Comparison of ENCODE assay signal across 18 cellular contexts in the genomic region with DNA sequence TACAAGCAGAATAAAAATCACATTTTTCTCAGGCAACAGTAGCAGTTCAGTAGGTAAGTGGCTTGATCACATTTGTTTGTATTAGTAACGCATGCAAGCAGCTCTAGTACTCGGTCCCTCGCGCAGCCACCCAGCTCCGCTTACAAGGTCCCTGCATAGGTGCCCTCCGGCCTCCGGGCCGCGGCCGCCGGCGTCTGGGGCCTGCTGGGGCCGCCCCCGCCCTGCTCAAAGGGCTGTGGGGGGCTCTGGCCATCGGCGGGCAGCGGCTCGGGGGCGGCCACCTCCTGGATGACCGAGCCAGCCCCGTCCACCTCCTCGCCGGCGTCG. TPM values are rescaled to one million over a fixed set of nuclear protein-coding genes. Genes with fewer than 3 reads are reported as not detected.
DNase-seq lines count a peak whose midpoint lies in the region; ATAC-seq, FAIRE-seq and TF ChIP-seq lines count a peak whose summit lies in the region.
"Had no signal": no experiment of that assay in that cellular context is flagged by ENCODE, and none has a peak within 500 bp of the region (broad histone marks: within the 10 kb centered on the region; RNA-seq: fewer than 3 reads in every experiment).

No MANE protein-coding gene starts in this region.

- H3K27ac Mint-ChIP-seq in brain = peak overlapping the region in 4 of 5 experiments; percentile 27 to 83 (median 76)
- no peak overlapping the region for H3K27ac Mint-ChIP-seq in activated naive CD8-positive, alpha-beta T cell treated with anti-CD3 and anti-CD28 coated beads for 36 hours
- H3K27ac Mint-ChIP-seq: activated CD4-positive, alpha-beta memory T cell treated with anti-CD3 and anti-CD28 coated beads for 36 hours; activated T-helper 17 cell treated with anti-CD3 and anti-CD28 coated beads, Interleukin-2, amount 50 U/mL, for 72 hours; immature natural killer cell; progenitor cell of endocrine pancreas had no signal

- no peak for TF ChIP-seq POLR2A in HepG2 (IDR thresholded peaks at IDR 0.05; ENCODE audit: insufficient read depth in 1 of 2, low read depth in 2 of 2, low read length in 2 of 2)
- no peak for TF ChIP-seq POLR2A in gastrocnemius medialis (IDR thresholded peaks at IDR 0.05)

- peak overlapping the region in 1 of 11 experiments; percentile 46; a peak in 2 of 22 replicates for H3K27ac ChIP-seq in BLaER1 treated with 17β-estradiol and CSF1 and Interleukin-3, amounts not matched to agents 10 nM and 100 nM
- H3K27ac ChIP-seq in HepG2 (ENCODE audit: extremely low read length, insufficient read depth, low read length) (peak overlapping the region; percentile 88), gastrocnemius medialis (peak overlapping the region; percentile 55 to 74 (median 60)), Karpas-422 (ENCODE audit: low read length) (no peak overlapping the region)

- TF ChIP-seq EP300 in HepG2 (IDR thresholded peaks at IDR 0.05; ENCODE audit: low read depth in 2 of 2, low read length in 2 of 2) (no peak), HepG2 (CRISPR knock-in tag; IDR thresholded peaks at IDR 0.05; ENCODE audit: borderline replicate concordance) (no peak)

- intact Hi-C loops in HepG2 (cut with micrococcal nuclease; ENCODE audit: unreplicated experiment) (loop anchor here (5.0 kb wide), 1 partner anchor 41 kb away; no protein-coding TSS in a partner anchor), gastrocnemius medialis (cut with DNase I; ENCODE audit: low total_unique reads) (no loop called here)

- POLR2A ChIA-PET in HepG2 (lab: Yijun Ruan, JAX) = interaction anchor here (0.6 to 2.5 kb wide), 15 partner anchors 8 to 837 kb away, joined by 3 to 98 read pairs (median 4); partner anchors contain the start of genes CAMSAP1 and TMEM250

- peak overlapping the region in 9 of 11 experiments; percentile 21 to 81 (median 57); a peak in 14 of 22 replicates for H3K4me2 ChIP-seq in BLaER1 treated with 17β-estradiol and CSF1 and Interleukin-3, amounts not matched to agents 10 nM and 100 nM
- H3K4me2 ChIP-seq in HepG2 (ENCODE audit: low read depth, low read length) = peak overlapping the region; percentile 70
- H3K4me2 ChIP-seq in Karpas-422 (ENCODE audit: low read depth, low read length, poor library complexity, severe bottlenecking) = no peak overlapping the region
- H3K4me2 ChIP-seq: SK-N-SH had no signal

- peaks cover 21 to 61% (median 53%) of the 10 kb centered on the region in 10 experiments; a peak in 19 of 20 replicates for H3K4me1 ChIP-seq in BLaER1 treated with 17β-estradiol and CSF1 and Interleukin-3, amounts not matched to agents 10 nM and 100 nM
- H3K4me1 ChIP-seq in HepG2 (ENCODE audit: insufficient read depth, low read length) = peaks cover 94% of the 10 kb centered on the region
- peaks cover 13 to 17% of the 10 kb centered on the region in 2 donors for H3K4me1 ChIP-seq in gastrocnemius medialis
- peaks cover 58% of the 10 kb centered on the region for H3K4me1 ChIP-seq in Karpas-422 (ENCODE audit: low read length)

- H2AFZ ChIP-seq in HepG2 (ENCODE audit: low read length) (no peak overlapping the region), Karpas-422 (ENCODE audit: low read length) (no peak overlapping the region)

- H3K4me3 Mint-ChIP-seq in brain = no peak overlapping the region
- no peak overlapping the region for H3K4me3 Mint-ChIP-seq in activated naive CD8-positive, alpha-beta T cell treated with anti-CD3 and anti-CD28 coated beads for 36 hours
- H3K4me3 Mint-ChIP-seq: activated CD4-positive, alpha-beta memory T cell treated with anti-CD3 and anti-CD28 coated beads for 36 hours; activated T-helper 17 cell treated with anti-CD3 and anti-CD28 coated beads, Interleukin-2, amount 50 U/mL, for 72 hours; immature natural killer cell had no signal

- TSS peak; percentile 61 for BruUV-seq in HepG2 (replicated peaks; lab: Mats Ljungman, UMichigan)

- H3K9me2 ChIP-seq in Karpas-422 (replicated peaks; ENCODE audit: insufficient read depth, low read length) = no peaks in the 10 kb centered on the region
- H3K9me2 ChIP-seq: SK-N-SH had no signal

- H3K36me3 Mint-ChIP-seq in brain = no peaks in the 10 kb centered on the region
- H3K36me3 Mint-ChIP-seq in activated naive CD8-positive, alpha-beta T cell treated with anti-CD3 and anti-CD28 coated beads for 36 hours = no peaks in the 10 kb centered on the region
- H3K36me3 Mint-ChIP-seq: activated CD4-positive, alpha-beta memory T cell treated with anti-CD3 and anti-CD28 coated beads for 36 hours had no signal

- in situ Hi-C loops in HepG2 (cut with HindIII; ENCODE audit: extremely low pct_ligation_motif_present, low pct_unique_long_range_greater_than_20kb) = no loop called here
- in situ Hi-C loops in gastrocnemius medialis (cut with MboI; ENCODE audit: low sequenced_read_pairs in 4 of 4) = no loop called here

- no peaks in the 10 kb centered on the region for H3K27me3 Mint-ChIP-seq in brain
- H3K27me3 Mint-ChIP-seq in activated naive CD8-positive, alpha-beta T cell treated with anti-CD3 and anti-CD28 coated beads for 36 hours = no peaks in the 10 kb centered on the region
- H3K27me3 Mint-ChIP-seq: activated CD4-positive, alpha-beta memory T cell treated with anti-CD3 and anti-CD28 coated beads for 36 hours; activated T-helper 17 cell treated with anti-CD3 and anti-CD28 coated beads, Interleukin-2, amount 50 U/mL, for 72 hours; progenitor cell of endocrine pancreas had no signal

- H3K27me3 ChIP-seq in BLaER1 treated with 17β-estradiol and CSF1 and Interleukin-3, amounts not matched to agents 10 nM and 100 nM = no peaks in the 10 kb centered on the region
- H3K27me3 ChIP-seq in HepG2 (ENCODE audit: control insufficient read depth in 1 of 2, insufficient read depth in 2 of 2, low read length in 2 of 2) (no peaks in the 10 kb centered on the region), gastrocnemius medialis (no peaks in the 10 kb centered on the region), Karpas-422 (ENCODE audit: low read length) (no peaks in the 10 kb centered on the region)

- WGBS in HepG2 (ENCODE audit: low lambda C conversion rate) = 63% methylated on average over 24 of the region's 25 CpGs

- ATAC-seq in HepG2 = peak; percentile 19
- no peak for ATAC-seq in gastrocnemius medialis
- ATAC-seq: activated T-helper 17 cell treated with anti-CD3 and anti-CD28 coated beads, Interleukin-2, amount 50 U/mL, for 72 hours had no signal

- H3K79me2 ChIP-seq in HepG2 (ENCODE audit: insufficient read depth, low read length) (peaks cover 5% of the 10 kb centered on the region), Karpas-422 (ENCODE audit: low read length) (no peaks in the 10 kb centered on the region)

- peaks cover 58% of the 10 kb centered on the region for H3K4me1 Mint-ChIP-seq in brain
- no peaks in the 10 kb centered on the region for H3K4me1 Mint-ChIP-seq in activated naive CD8-positive, alpha-beta T cell treated with anti-CD3 and anti-CD28 coated beads for 36 hours
- H3K4me1 Mint-ChIP-seq: activated T-helper 17 cell treated with anti-CD3 and anti-CD28 coated beads, Interleukin-2, amount 50 U/mL, for 72 hours; immature natural killer cell had no signal

- CTCF ChIA-PET in HepG2 (lab: Yijun Ruan, JAX; ENCODE audit: low intra/inter-chr PET ratio, low total read pairs) = no interaction called here

- peaks cover 0 to 100% (median 25%) of the 10 kb centered on the region in 11 experiments; a peak in 13 of 22 replicates for H4K20me1 ChIP-seq in BLaER1 treated with 17β-estradiol and CSF1 and Interleukin-3, amounts not matched to agents 10 nM and 100 nM
- H4K20me1 ChIP-seq in HepG2 (ENCODE audit: insufficient read depth, low read length) = no peaks in the 10 kb centered on the region
- no peaks in the 10 kb centered on the region for H4K20me1 ChIP-seq in Karpas-422 (ENCODE audit: insufficient read depth, low read depth, low read length)

- no peak for TF ChIP-seq CTCF in brain (conservative IDR thresholded peaks at IDR 0.05)
- no peak for TF ChIP-seq CTCF in HepG2 (CRISPR knock-in tag; IDR thresholded peaks at IDR 0.05)
- TF ChIP-seq CTCF in gastrocnemius medialis (IDR thresholded peaks at IDR 0.05 in 4 of 5, conservative IDR thresholded peaks at IDR 0.05 in 1 of 5) = no peak

- FAIRE-seq in HepG2 (lab: Jason Lieb, UNC) = no peak
- FAIRE-seq: GM19239 had no signal

- DNase-seq in HepG2 (ENCODE audit: low spot score) = no peak
- no peak for DNase-seq in gastrocnemius medialis
- DNase-seq in NCI-H2171 (lab: John Stamatoyannopoulos, UW) = no peak
- no peak for DNase-seq in activated naive CD8-positive, alpha-beta T cell treated with anti-CD3 and anti-CD28 coated beads for 36 hours
- no peak for DNase-seq in Karpas-422
- DNase-seq in NCI-H69 (lab: John Stamatoyannopoulos, UW) = no peak
- DNase-seq: activated CD4-positive, alpha-beta memory T cell treated with anti-CD3 and anti-CD28 coated beads for 36 hours; Calu3; immature natural killer cell; NCI-H2171 treated with DMSO at 0.1 percent for 48 hours; stimulated activated CD4-positive, alpha-beta T cell treated with anti-CD3 and anti-CD28 coated beads, Interleukin-2, amount 100 ng/mL, for 24 hours; stimulated activated CD8-positive, alpha-beta memory T cell treated with anti-CD3 and anti-CD28 coated beads, Interleukin-4, amount 100 ng/mL, for 48 hours had no signal

- no peak for TF ChIP-seq RAD21 in HepG2 (CRISPR knock-in tag; IDR thresholded peaks at IDR 0.05)

- H3K9ac ChIP-seq in BLaER1 treated with 17β-estradiol and CSF1 and Interleukin-3, amounts not matched to agents 10 nM and 100 nM = peak overlapping the region in 1 of 11 experiments; percentile 54; a peak in 1 of 22 replicates
- H3K9ac ChIP-seq in HepG2 (ENCODE audit: insufficient read depth, low read depth, low read length) (peak overlapping the region; percentile 64), Karpas-422 (ENCODE audit: low read length) (no peak overlapping the region)
- H3K9ac ChIP-seq: SK-N-SH had no signal

- no peak overlapping the region for H3K4me3 ChIP-seq in BLaER1 treated with 17β-estradiol and CSF1 and Interleukin-3, amounts not matched to agents 10 nM and 100 nM
- H3K4me3 ChIP-seq in HepG2 (replicated peaks in 1 of 3; ENCODE audit: insufficient read depth in 1 of 3, low read depth in 2 of 3, low read length in 3 of 3) = peak overlapping the region; percentile 2 to 66 (median 38); a peak in 5 of 6 replicates
- H3K4me3 ChIP-seq in gastrocnemius medialis = no peak overlapping the region
- no peak overlapping the region for H3K4me3 ChIP-seq in Karpas-422 (ENCODE audit: low read length)

- H3K9me3 ChIP-seq in BLaER1 treated with 17β-estradiol and CSF1 and Interleukin-3, amounts not matched to agents 10 nM and 100 nM (replicated peaks in 1 of 11) = no peaks in the 10 kb centered on the region
- H3K9me3 ChIP-seq in HepG2 (ENCODE audit: low read length) (no peaks in the 10 kb centered on the region), gastrocnemius medialis (no peaks in the 10 kb centered on the region), Karpas-422 (ENCODE audit: low read length) (no peaks in the 10 kb centered on the region; the same call in 1 of the 2 replicates)
- H3K9me3 ChIP-seq: SK-N-SH had no signal

- H3K36me3 ChIP-seq in BLaER1 treated with 17β-estradiol and CSF1 and Interleukin-3, amounts not matched to agents 10 nM and 100 nM = peaks cover 0 to 89% (median 0%) of the 10 kb centered on the region in 11 experiments; a peak in 10 of 22 replicates
- peaks cover 3 to 8% of the 10 kb centered on the region in 2 experiments; a peak in 1 of 5 replicates for H3K36me3 ChIP-seq in HepG2 (replicated peaks in 1 of 2; ENCODE audit: control insufficient read depth in 1 of 2, insufficient read depth in 2 of 2, low read length in 2 of 2)
- peaks cover 0 to 19% of the 10 kb centered on the region in 2 donors for H3K36me3 ChIP-seq in gastrocnemius medialis
- H3K36me3 ChIP-seq in Karpas-422 (ENCODE audit: insufficient read depth, low read length) = no peaks in the 10 kb centered on the region

- no peaks in the 10 kb centered on the region for H3K9me3 Mint-ChIP-seq in brain
- no peaks in the 10 kb centered on the region for H3K9me3 Mint-ChIP-seq in activated naive CD8-positive, alpha-beta T cell treated with anti-CD3 and anti-CD28 coated beads for 36 hours
- H3K9me3 Mint-ChIP-seq: activated CD4-positive, alpha-beta memory T cell treated with anti-CD3 and anti-CD28 coated beads for 36 hours; activated T-helper 17 cell treated with anti-CD3 and anti-CD28 coated beads, Interleukin-2, amount 50 U/mL, for 72 hours; immature natural killer cell had no signal

RNA-seq across cellular contexts. Expression of gene UBAC1, which starts 50.2 kb away (rescaled TPM):
- 80.4 TPM for polyA plus RNA-seq in brain (ENCODE audit: insufficient read depth, low read depth, low replicate concordance)
- 28.7 and 32.2 TPM in 2 replicates for total RNA-seq in HepG2 (2016; rRNA removed; fragmentation: Illumina TruSeq; extraction: Trizol)
- 64.3 and 65.0 TPM in 2 replicates for total RNA-seq in HepG2 (2016; cell fraction: cytosol; rRNA removed; fragmentation: Illumina TruSeq; extraction: Trizol; ENCODE audit: low read depth)
- total RNA-seq in HepG2 (2016; cell fraction: insoluble cytoplasmic fraction; rRNA removed; fragmentation: Illumina TruSeq; extraction: Trizol) = 24.0 and 31.6 TPM in 2 replicates
- 72.1 and 78.0 TPM in 2 replicates for total RNA-seq in HepG2 (2016; cell fraction: membrane; rRNA removed; fragmentation: Illumina TruSeq; extraction: Trizol)
- 18.2 and 19.5 TPM in 2 replicates for total RNA-seq in HepG2 (2016; cell fraction: nucleus; rRNA removed; fragmentation: Illumina TruSeq; extraction: Trizol)
- polyA plus RNA-seq in HepG2 (2011; rRNA removed) = 30.2 and 34.1 TPM in 2 replicates
- polyA plus RNA-seq in HepG2 (2011; cell fraction: cytosol; rRNA removed) = 21.2 and 27.8 TPM in 2 replicates
- polyA plus RNA-seq in HepG2 (2011; cell fraction: nucleus; rRNA removed) = 62.0 and 64.4 TPM in 2 replicates
- polyA plus RNA-seq in HepG2 (2012) = 11.8 and 12.0 TPM in 2 replicates
- polyA plus RNA-seq in HepG2 (2016; cell fraction: cytosol; fragmentation: Illumina TruSeq; extraction: Trizol; ENCODE audit: low read depth) = 61.3 and 64.0 TPM in 2 replicates
- polyA plus RNA-seq in HepG2 (2016; cell fraction: insoluble cytoplasmic fraction; fragmentation: Illumina TruSeq; extraction: Trizol; ENCODE audit: low read depth) = 30.7 and 32.1 TPM in 2 replicates
- 65.3 TPM in 2 replicates for polyA plus RNA-seq in HepG2 (2016; cell fraction: membrane; fragmentation: Illumina TruSeq; extraction: Trizol; ENCODE audit: low read depth)
- polyA plus RNA-seq in HepG2 (2016; cell fraction: nucleus; fragmentation: Illumina TruSeq; extraction: Trizol; ENCODE audit: insufficient read depth, low read depth) = 36.3 and 39.7 TPM in 2 replicates
- 13.4 and 58.0 TPM in 2 replicates for polyA minus RNA-seq in HepG2 (2011; rRNA and poly(A)+ RNA removed; ENCODE audit: low replicate concordance)
- polyA minus RNA-seq in HepG2 (2011; cell fraction: cytosol; rRNA and poly(A)+ RNA removed) = 6.0 and 8.0 TPM in 2 replicates
- polyA minus RNA-seq in HepG2 (2011; cell fraction: nucleus; rRNA and poly(A)+ RNA removed) = 11.2 and 18.6 TPM in 2 replicates
- total RNA-seq in gastrocnemius medialis = 100 to 1,000 TPM; 218 to 263 (median 248) TPM
- 10 to 100 TPM; 30.0 to 32.6 TPM for total RNA-seq in activated naive CD8-positive, alpha-beta T cell treated with anti-CD3 and anti-CD28 coated beads for 36 hours
- total RNA-seq in Karpas-422 (2014; rRNA removed; shearing (Covaris generic); ENCODE audit: low replicate concordance) = 32.1 and 56.9 TPM in 2 replicates

Comparison
In these comparisons a context has a peak if more than half of its experiments do, and no peak if none do; other contexts are left out.
1. H3K4me3 ChIP-seq: peak in HepG2 (3 of 3); none in BLaER1 treated with 17β-estradiol and CSF1 and Interleukin-3, amounts not matched to agents 10 nM and 100 nM (0 of 10), gastrocnemius medialis (0 of 4) and Karpas-422 (single experiment).